ENCODE assay signal across 27 cellular contexts in the genomic region with DNA sequence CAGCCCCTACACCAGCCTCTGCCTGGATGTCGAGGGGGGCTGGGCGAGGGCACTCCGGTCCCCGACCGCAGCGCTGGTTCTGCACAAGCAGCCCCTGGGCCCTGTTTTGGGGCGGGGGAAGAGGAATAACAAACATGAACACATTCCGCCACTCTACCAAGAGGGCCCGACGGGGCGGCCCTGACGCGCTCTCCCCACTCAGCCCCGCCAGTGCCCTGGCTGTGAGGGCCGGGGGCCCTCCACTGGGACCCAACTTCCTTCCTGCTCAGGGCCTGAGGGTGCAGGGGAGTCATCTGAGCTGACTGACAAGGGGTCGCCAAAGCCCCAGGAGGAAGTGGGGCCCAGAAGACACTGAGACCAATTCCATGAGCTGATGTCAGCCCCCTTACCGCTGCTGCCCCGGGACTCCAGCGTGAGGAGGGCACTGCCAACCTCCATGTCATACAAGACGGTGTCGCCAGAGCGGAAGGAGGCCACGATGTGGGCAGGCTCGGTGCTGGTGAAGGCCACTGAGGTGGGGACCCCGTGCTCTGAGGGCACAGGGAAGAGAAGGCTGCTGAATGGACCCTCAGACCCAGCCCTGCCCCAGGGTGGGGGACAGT. TPM values are rescaled to one million over a fixed set of nuclear protein-coding genes. Genes with fewer than 3 reads are reported as not detected.
DNase-seq lines count a peak whose midpoint lies in the region; ATAC-seq, FAIRE-seq and TF ChIP-seq lines count a peak whose summit lies in the region.
"Had no signal": no experiment of that assay in that cellular context is flagged by ENCODE, and none has a peak within 500 bp of the region (broad histone marks: within the 10 kb centered on the region; RNA-seq: fewer than 3 reads in every experiment).

No MANE protein-coding gene starts in this region.

- no peak overlapping the region for H3K4me2 ChIP-seq in osteoblast (ENCODE audit: insufficient read depth, low read length)

- H4K20me1 ChIP-seq in osteoblast (ENCODE audit: insufficient read depth, low read length), result peaks cover 20% of the 10 kb centered on the region

- H2AFZ ChIP-seq in osteoblast (ENCODE audit: low read length), result no peak overlapping the region

- H3K27me3 Mint-ChIP-seq in CD8-positive, alpha-beta T cell (ENCODE audit: low read depth), result no peaks in the 10 kb centered on the region
- no peaks in the 10 kb centered on the region for H3K27me3 Mint-ChIP-seq in central memory CD8-positive, alpha-beta T cell
- H3K27me3 Mint-ChIP-seq: activated CD4-positive, alpha-beta memory T cell treated with anti-CD3 and anti-CD28 coated beads for 36 hours; CD4-positive, alpha-beta memory T cell; naive thymus-derived CD8-positive, alpha-beta T cell had no signal

- FAIRE-seq in small intestine (lab: Jason Lieb, UNC), result no peak
- FAIRE-seq: GM12891, HTR-8/SVneo, pancreas, RCC 7860 had no signal

- peaks cover 33% of the 10 kb centered on the region for H3K4me1 ChIP-seq in CD8-positive, alpha-beta T cell (ENCODE audit: insufficient read depth, low read length)
- H3K4me1 ChIP-seq in osteoblast (ENCODE audit: insufficient read depth, low read length) (no peaks in the 10 kb centered on the region), small intestine (ENCODE audit: control insufficient read depth in 2 of 2, insufficient read depth in 1 of 2, low read depth in 1 of 2, low read length in 1 of 2) (peaks cover 0 to 3% of the 10 kb centered on the region in 2 donors)

- H3K4me3 Mint-ChIP-seq in CD8-positive, alpha-beta T cell, result no peak overlapping the region
- H3K4me3 Mint-ChIP-seq in central memory CD8-positive, alpha-beta T cell, result no peak overlapping the region
- H3K4me3 Mint-ChIP-seq: activated CD4-positive, alpha-beta memory T cell treated with anti-CD3 and anti-CD28 coated beads for 36 hours; CD4-positive, alpha-beta memory T cell; WTC11 had no signal

- no peaks in the 10 kb centered on the region for H3K27me3 ChIP-seq in CD8-positive, alpha-beta T cell (ENCODE audit: insufficient read depth, low read length)
- no peaks in the 10 kb centered on the region for H3K27me3 ChIP-seq in osteoblast (ENCODE audit: insufficient read depth, low read length)
- H3K27me3 ChIP-seq in small intestine (ENCODE audit: control insufficient read depth in 2 of 2, insufficient read depth in 2 of 2, low read length in 2 of 2), result no peaks in the 10 kb centered on the region
- H3K27me3 ChIP-seq: heart right ventricle, pancreas, right atrium auricular region, testis had no signal

- DNase-seq in CD8-positive, alpha-beta T cell, result no peak
- DNase-seq in Kasumi-1 (lab: John Stamatoyannopoulos, UW), result peak; percentile 63 to 68
- DNase-seq in central memory CD8-positive, alpha-beta T cell (ENCODE audit: low spot score in 2 of 2), result no peak
- DNase-seq in osteoblast (ENCODE audit: insufficient read length, low spot score, missing footprints), result peak; percentile 84
- no peak for DNase-seq in small intestine
- no peak for DNase-seq in foreskin fibroblast
- DNase-seq in stimulated activated naive CD4-positive, alpha-beta T cell treated with Interleukin-2 at 50 U/mL for 16 hours (lab: John Stamatoyannopoulos, UW), result no peak
- DNase-seq: activated CD4-positive, alpha-beta memory T cell treated with anti-CD3 and anti-CD28 coated beads for 36 hours; activated T-cell treated with anti-CD3 and anti-CD28 coated beads, Interleukin-2, amount 50 U/mL, for 1 hour; amniotic stem cell; CD4-positive, alpha-beta memory T cell; DMS79; heart right ventricle; naive thymus-derived CD8-positive, alpha-beta T cell; NCI-H1105; NCI-H2081 treated with DMSO at 0.1 percent for 48 hours; NK-92 treated with Interleukin-12 subunit alpha and Interleukin-12 subunit beta, amount 100 ng/mL, for 24 hours; pancreas; T-helper 9 cell; testis had no signal

- WGBS in small intestine, 3 donors, result 77 to 94% (median 81%) methylated on average over 20 to 25 of the region's 25 CpGs

- peaks cover 23% of the 10 kb centered on the region for H3K4me1 Mint-ChIP-seq in CD8-positive, alpha-beta T cell (ENCODE audit: low read depth)
- peaks cover 42% of the 10 kb centered on the region for H3K4me1 Mint-ChIP-seq in central memory CD8-positive, alpha-beta T cell

- H3K9me3 ChIP-seq in CD8-positive, alpha-beta T cell (ENCODE audit: low read length), result no peaks in the 10 kb centered on the region
- H3K9me3 ChIP-seq in osteoblast (ENCODE audit: low read depth, low read length) (no peaks in the 10 kb centered on the region), small intestine (ENCODE audit: control insufficient read depth, low read depth) (no peaks in the 10 kb centered on the region)
- H3K9me3 ChIP-seq: heart right ventricle, pancreas, right atrium auricular region, testis had no signal

- H3K36me3 Mint-ChIP-seq in CD8-positive, alpha-beta T cell, result peaks cover 67% of the 10 kb centered on the region
- peaks cover 25% of the 10 kb centered on the region for H3K36me3 Mint-ChIP-seq in central memory CD8-positive, alpha-beta T cell (ENCODE audit: insufficient read depth)

- H3K4me3 ChIP-seq in CD8-positive, alpha-beta T cell (ENCODE audit: low read depth, low read length), result no peak overlapping the region
- no peak overlapping the region for H3K4me3 ChIP-seq in osteoblast (ENCODE audit: insufficient read depth, low read length)
- no peak overlapping the region for H3K4me3 ChIP-seq in small intestine (ENCODE audit: low read depth in 1 of 2, low read length in 2 of 2)
- H3K4me3 ChIP-seq in foreskin fibroblast (ENCODE audit: low read depth in 1 of 2, low read length in 2 of 2), result no peak overlapping the region
- H3K4me3 ChIP-seq: heart right ventricle, pancreas, right atrium auricular region, testis had no signal

- H3K79me2 ChIP-seq in osteoblast (ENCODE audit: insufficient read depth, low read length), result peaks cover 8% of the 10 kb centered on the region

- H3K9me3 Mint-ChIP-seq in CD8-positive, alpha-beta T cell, result no peaks in the 10 kb centered on the region
- no peaks in the 10 kb centered on the region for H3K9me3 Mint-ChIP-seq in central memory CD8-positive, alpha-beta T cell
- H3K9me3 Mint-ChIP-seq: activated CD4-positive, alpha-beta memory T cell treated with anti-CD3 and anti-CD28 coated beads for 36 hours; naive thymus-derived CD8-positive, alpha-beta T cell; WTC11 had no signal

- no peak for ATAC-seq in CD8-positive, alpha-beta T cell
- ATAC-seq in central memory CD8-positive, alpha-beta T cell (replicated peaks; ENCODE audit: extremely low read depth, poor library complexity, severe bottlenecking), result no peak
- no peak for ATAC-seq in HG02852 (IDR thresholded peaks at IDR 0.05; ENCODE audit: unreplicated experiment)
- ATAC-seq: heart right ventricle; naive thymus-derived CD8-positive, alpha-beta T cell; pancreas; SK-N-SH treated with all-trans-retinoic acid at 6 μM for 48 hours had no signal

- no peak overlapping the region for H3K27ac ChIP-seq in CD8-positive, alpha-beta T cell (ENCODE audit: low read depth, low read length)
- H3K27ac ChIP-seq in osteoblast (ENCODE audit: low read depth, low read length), result no peak overlapping the region
- no peak overlapping the region for H3K27ac ChIP-seq in small intestine (ENCODE audit: low read depth in 1 of 2, low read length in 1 of 2)
- H3K27ac ChIP-seq: pancreas, right atrium auricular region, testis had no signal

- POLR2A ChIA-PET in CD8-positive, alpha-beta T cell (lab: Charles Lee), result interaction anchor here (1.5 kb wide), 1 partner anchor 9 kb away, joined by 5 read pairs; no protein-coding TSS in a partner anchor

- intact Hi-C loops in CD8-positive, alpha-beta T cell (cut with DNase I, micrococcal nuclease), result no loop called here

- H3K36me3 ChIP-seq in CD8-positive, alpha-beta T cell (ENCODE audit: insufficient read depth, low read length), result peaks cover 32% of the 10 kb centered on the region
- H3K36me3 ChIP-seq in osteoblast (ENCODE audit: insufficient read depth, low read length), result peaks cover 84% of the 10 kb centered on the region
- H3K36me3 ChIP-seq in small intestine (ENCODE audit: control insufficient read depth in 2 of 2, insufficient read depth in 2 of 2, low read length in 2 of 2), result peaks cover 16 to 32% of the 10 kb centered on the region in 2 donors

- H3K27ac Mint-ChIP-seq in CD8-positive, alpha-beta T cell, result peak overlapping the region; percentile 22
- peak overlapping the region; percentile 75 for H3K27ac Mint-ChIP-seq in central memory CD8-positive, alpha-beta T cell (ENCODE audit: low read depth)
- H3K27ac Mint-ChIP-seq: activated CD4-positive, alpha-beta memory T cell treated with anti-CD3 and anti-CD28 coated beads for 36 hours; CD4-positive, alpha-beta memory T cell had no signal

- CTCF ChIA-PET in CD8-positive, alpha-beta T cell (lab: Charles Lee), result interaction anchor here (1.5 to 2.2 kb wide), 2 partner anchors 18 to 20 kb away, joined by 5 to 14 read pairs; no protein-coding TSS in a partner anchor

- no peak for TF ChIP-seq CTCF in CD8-positive, alpha-beta T cell (IDR thresholded peaks at IDR 0.05)
- no peak for TF ChIP-seq CTCF in osteoblast (IDR thresholded peaks at IDR 0.05; ENCODE audit: extremely low read depth, low read depth, low read length)
- TF ChIP-seq CTCF in foreskin fibroblast (IDR thresholded peaks at IDR 0.05; ENCODE audit: low read depth, low read length), result no peak

RNA-seq across cellular contexts. Expression of a gene that starts 5.6 kb away (rescaled TPM):
- 10 to 100 TPM; 81.1 to 89.7 TPM for total RNA-seq in CD8-positive, alpha-beta T cell
- 9.0 and 9.4 TPM in 2 replicates for total RNA-seq in osteoblast
- 10 to 100 TPM; 30.7 to 87.4 (median 71.9) TPM for polyA plus RNA-seq in small intestine

RNA-seq across cellular contexts. Expression of a gene that starts 23.3 kb away (rescaled TPM):
- total RNA-seq in CD8-positive, alpha-beta T cell, result 10 to 100 TPM; 23.2 to 25.4 TPM
- 18.0 and 18.5 TPM in 2 replicates for total RNA-seq in osteoblast
- polyA plus RNA-seq in small intestine, result 1 to 10 TPM; 7.0 to 9.3 (median 8.3) TPM

RNA-seq across cellular contexts. Expression of a gene that starts 23.7 kb away (rescaled TPM):
- total RNA-seq in CD8-positive, alpha-beta T cell, result 100 to 1,000 TPM; 120 to 126 TPM
- 56.3 and 56.5 TPM in 2 replicates for total RNA-seq in osteoblast
- polyA plus RNA-seq in small intestine, result 10 to 100 TPM; 44.6 to 51.6 (median 50.5) TPM

Comparison
In these comparisons a context has a peak if more than half of its experiments do, and no peak if none do; other contexts are left out.
1. DNase-seq: peak in Kasumi-1 (2 of 2) and osteoblast (single experiment); none in CD8-positive, alpha-beta T cell (0 of 7), central memory CD8-positive, alpha-beta T cell (0 of 2), small intestine (single experiment), foreskin fibroblast (0 of 2) and stimulated activated naive CD4-positive, alpha-beta T cell treated with Interleukin-2 at 50 U/mL for 16 hours (single experiment).